9 cellular contexts compared by ENCODE assay signal in the genomic region with DNA sequence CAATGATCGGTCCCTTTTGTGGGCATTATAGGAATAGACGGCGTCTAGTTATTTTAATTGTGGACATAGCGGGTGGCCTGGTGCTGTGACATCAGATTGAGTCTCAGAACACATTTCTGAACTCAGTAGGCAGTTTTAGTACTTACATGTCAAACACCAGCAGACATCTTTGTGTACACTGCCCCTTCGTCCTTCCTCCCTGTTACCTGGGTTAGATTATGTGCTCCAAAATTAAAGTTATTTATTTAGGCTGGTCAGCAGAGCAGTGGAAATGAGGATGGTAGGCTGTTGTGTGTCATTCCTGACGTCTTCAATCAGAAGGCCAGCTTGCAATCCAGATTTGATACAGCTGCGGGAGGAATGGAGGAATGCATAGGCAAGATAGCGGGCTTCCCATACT. TPM values are rescaled to one million over a fixed set of nuclear protein-coding genes. Genes with fewer than 3 reads are reported as not detected.
DNase-seq lines count a peak whose midpoint lies in the region; ATAC-seq and TF ChIP-seq lines count a peak whose summit lies in the region.
"Had no signal": no experiment of that assay in that cellular context is flagged by ENCODE, and none has a peak within 500 bp of the region (broad histone marks: within the 10 kb centered on the region; RNA-seq: fewer than 3 reads in every experiment).

No MANE protein-coding gene starts in this region.

- no peak for ATAC-seq in left cardiac atrium
- no peak for ATAC-seq in GM18909 (IDR thresholded peaks at IDR 0.05; ENCODE audit: poor library complexity, unreplicated experiment)
- no peak for ATAC-seq in HG03457 (IDR thresholded peaks at IDR 0.05; ENCODE audit: unreplicated experiment)

- DNase-seq in right atrium auricular region (ENCODE audit: low spot score) (no peak), left cardiac atrium (no peak), GM13976 (ENCODE audit: low spot score) (no peak), cortex of kidney (lab: John Stamatoyannopoulos, UW) (no peak)
- DNase-seq: DMS153 had no signal

- TF ChIP-seq CTCF in right atrium auricular region (IDR thresholded peaks at IDR 0.05) (no peak), GM13976 (IDR thresholded peaks at IDR 0.05; ENCODE audit: borderline replicate concordance, control extremely low read depth, extremely low read depth, insufficient read depth, missing control alignments) (no peak)

- WGBS in ectodermal cell, 2 experiments, result 7 to 11% methylated on average over 8 of the region's 8 CpGs

- H3K27ac ChIP-seq in right atrium auricular region (peak overlapping the region; percentile 89 to 93), ectodermal cell (ENCODE audit: insufficient read depth, low read depth, low read length, poor library complexity, severe bottlenecking) (peak overlapping the region; percentile 96), muscle layer of colon (ENCODE audit: low read depth, low read length) (peak overlapping the region; percentile 98)

- H3K9me3 ChIP-seq in right atrium auricular region, result no peaks in the 10 kb centered on the region
- no peaks in the 10 kb centered on the region for H3K9me3 ChIP-seq in ectodermal cell (ENCODE audit: control insufficient read depth, low read length)
- H3K9me3 ChIP-seq in muscle layer of colon (ENCODE audit: low read length), result no peaks in the 10 kb centered on the region

- peak overlapping the region; percentile 72 to 89 for H3K4me3 ChIP-seq in right atrium auricular region
- peak overlapping the region; percentile 64 for H3K4me3 ChIP-seq in ectodermal cell (ENCODE audit: insufficient read depth, low read depth, low read length)
- peak overlapping the region in 1 of 2 donors; percentile 93 for H3K4me3 ChIP-seq in muscle layer of colon (ENCODE audit: low read depth in 1 of 2, low read length in 2 of 2)

- no peaks in the 10 kb centered on the region for H3K36me3 ChIP-seq in right atrium auricular region
- H3K36me3 ChIP-seq in ectodermal cell (ENCODE audit: control insufficient read depth, insufficient read depth, low read length), result no peaks in the 10 kb centered on the region
- H3K36me3 ChIP-seq in muscle layer of colon (ENCODE audit: insufficient read depth, low read length), result no peaks in the 10 kb centered on the region

- H3K4me1 ChIP-seq in right atrium auricular region (peaks cover 0 to 57% of the 10 kb centered on the region in 2 donors), ectodermal cell (ENCODE audit: control insufficient read depth, insufficient read depth, low read length) (peaks cover 49% of the 10 kb centered on the region), muscle layer of colon (ENCODE audit: insufficient read depth, low read length) (peaks cover 38% of the 10 kb centered on the region)

- intact Hi-C loops in left cardiac atrium (cut with DNase I), result loop anchor here (10.0 kb wide), 3 partner anchors 51 to 171 kb away; no protein-coding TSS in a partner anchor

- peak overlapping the region; percentile 71 for H3K9ac ChIP-seq in muscle layer of colon (ENCODE audit: low read length)

- H3K27me3 ChIP-seq in right atrium auricular region (no peaks in the 10 kb centered on the region), ectodermal cell (ENCODE audit: control insufficient read depth, insufficient read depth, low read length, poor library complexity, severe bottlenecking) (no peaks in the 10 kb centered on the region), muscle layer of colon (ENCODE audit: control insufficient read depth in 1 of 2, insufficient read depth in 2 of 2, low read length in 2 of 2) (no peaks in the 10 kb centered on the region)

- in situ Hi-C loops in GM13976 (cut with MboI; ENCODE audit: low sequenced_read_pairs, unreplicated experiment), result no loop called here

RNA-seq across cellular contexts. Expression of gene TCF7L2, which starts 3.7 kb away (rescaled TPM):
- total RNA-seq in right atrium auricular region (10 to 100 TPM in 1 of 2 donors, 1 to 10 TPM in 1; 8.5 to 11.3 TPM), left cardiac atrium (10 to 100 TPM; 15.7 to 16.3 TPM)
- polyA plus RNA-seq in ectodermal cell (2013, experiment 1 of 4), result 39.7 TPM
- polyA plus RNA-seq in ectodermal cell (2013, experiment 2 of 4), result 32.4 TPM
- polyA plus RNA-seq in ectodermal cell (2013, experiment 3 of 4), result 31.4 TPM
- 26.3 TPM for polyA plus RNA-seq in ectodermal cell (2013, experiment 4 of 4)
